ENCODE assay signal across 14 cellular contexts in the genomic region with DNA sequence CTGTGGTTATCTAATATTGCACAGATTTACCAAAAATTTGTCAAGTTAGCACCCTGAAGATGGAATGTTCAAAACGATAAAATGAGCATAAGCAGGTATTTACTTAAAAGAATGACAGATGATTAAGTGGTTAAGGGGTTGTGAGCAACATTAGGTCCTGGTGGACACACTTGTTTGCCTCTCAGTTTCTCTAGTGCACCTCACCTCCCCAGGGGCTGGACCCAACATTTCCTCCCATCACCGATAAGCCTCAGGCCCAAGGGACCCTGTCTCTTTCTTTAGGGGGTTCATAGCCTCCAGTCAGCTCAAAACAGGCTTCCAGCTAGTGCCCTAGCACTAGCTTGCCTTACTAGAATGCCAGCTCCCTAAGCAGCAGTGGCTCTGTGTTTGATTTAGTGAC.
DNase-seq lines count a peak whose midpoint lies in the region; ATAC-seq and TF ChIP-seq lines count a peak whose summit lies in the region.
"Had no signal": no experiment of that assay in that cellular context is flagged by ENCODE, and none has a peak within 500 bp of the region (broad histone marks: within the 10 kb centered on the region; RNA-seq: fewer than 3 reads in every experiment).

No MANE protein-coding gene starts in this region.

- TF ChIP-seq POLR2A in GM18505 (IDR thresholded peaks at IDR 0.05; ENCODE audit: borderline replicate concordance, extremely low read depth, insufficient read depth, insufficient read length), result no peak

- H3K36me3 ChIP-seq in WERI-Rb-1, result no peaks in the 10 kb centered on the region

- peaks cover 2% of the 10 kb centered on the region for H3K27me3 ChIP-seq in WERI-Rb-1 (ENCODE audit: insufficient read depth, low read depth, severe bottlenecking)
- H3K27me3 ChIP-seq: body of pancreas had no signal

- no peak overlapping the region for H3K4me3 ChIP-seq in WERI-Rb-1 (ENCODE audit: low read depth, low read length)
- H3K4me3 ChIP-seq: body of pancreas had no signal

- no peak for TF ChIP-seq CTCF in WERI-Rb-1 (IDR thresholded peaks at IDR 0.05; ENCODE audit: low read depth, low read length)

- no peak overlapping the region for H3K27ac ChIP-seq in WERI-Rb-1
- H3K27ac ChIP-seq: body of pancreas had no signal

- peak; percentile 42 for ATAC-seq in GM18505 (IDR thresholded peaks at IDR 0.05; ENCODE audit: unreplicated experiment)
- peak; percentile 56 for ATAC-seq in GM21576 (IDR thresholded peaks at IDR 0.05; ENCODE audit: unreplicated experiment)
- ATAC-seq in HG03196 (IDR thresholded peaks at IDR 0.05; ENCODE audit: unreplicated experiment), result peak; percentile 71
- ATAC-seq: body of pancreas had no signal

- DNase-seq in germinal center (ENCODE audit: low spot score), result peak; percentile 7
- no peak for DNase-seq in NCI-H146 treated with DMSO at 0.1 percent for 48 hours (lab: John Stamatoyannopoulos, UW; ENCODE audit: unreplicated experiment)
- no peak for DNase-seq in NCI-H774 (lab: John Stamatoyannopoulos, UW)
- no peak for DNase-seq in NCI-H2107 (lab: John Stamatoyannopoulos, UW)
- no peak for DNase-seq in WERI-Rb-1
- DNase-seq: activated CD4-positive, alpha-beta T cell treated with anti-CD3 and anti-CD28 coated beads, Interleukin-2, amount 10 ng/mL, durations not matched to agents 7 days and 5 days; DMS 273 treated with DMSO at 0.1 percent for 48 hours; immature natural killer cell; mammary epithelial cell; NCI-H446 had no signal

- no peaks in the 10 kb centered on the region for H3K9me3 ChIP-seq in WERI-Rb-1 (ENCODE audit: severe bottlenecking)
- H3K9me3 ChIP-seq: body of pancreas had no signal
